ENCODE assay signal across 5 cellular contexts in the genomic region with DNA sequence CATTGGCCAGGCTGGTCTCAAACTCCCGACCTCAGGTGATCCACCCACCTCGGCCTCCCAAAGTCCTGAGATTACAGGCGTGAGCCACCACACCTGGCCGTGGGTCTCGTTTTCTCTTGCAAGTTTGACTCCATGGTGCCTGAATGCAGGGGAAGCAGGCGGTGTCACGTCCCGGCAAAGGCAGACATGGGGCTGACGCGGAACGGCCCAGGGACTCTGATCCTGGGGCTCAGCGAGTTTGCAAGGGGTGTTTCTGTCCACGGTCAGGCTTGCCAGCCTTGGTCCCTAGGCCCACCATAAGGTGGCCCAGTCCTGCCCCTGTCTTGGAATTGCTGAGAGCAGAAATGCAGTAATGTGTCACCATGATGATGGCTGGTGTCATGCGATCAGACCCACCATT. TPM values are rescaled to one million over a fixed set of nuclear protein-coding genes. Genes with fewer than 3 reads are reported as not detected.
DNase-seq lines count a peak whose midpoint lies in the region; ATAC-seq and TF ChIP-seq lines count a peak whose summit lies in the region.
"Not testable (repeated sequence)": the region's sequence is repeated elsewhere in the genome, so short reads cannot be mapped to it uniquely, and the experiment has no call there.

No MANE protein-coding gene starts in this region.

- H2AFZ ChIP-seq in neuronal stem cell (ENCODE audit: low read length) = not testable (repeated sequence)

- peak overlapping the region; percentile 37 for H2BK15ac ChIP-seq in neuronal stem cell (ENCODE audit: low read length)

- H4K8ac ChIP-seq in neuronal stem cell (ENCODE audit: low read depth, low read length) = not testable (repeated sequence)

- TF ChIP-seq POLR2A in stomach (IDR thresholded peaks at IDR 0.05) = not testable (repeated sequence)

- not testable (repeated sequence) for H3K4ac ChIP-seq in neuronal stem cell (ENCODE audit: low read length)

- H4K91ac ChIP-seq in neuronal stem cell (ENCODE audit: low read depth, low read length, poor library complexity) = not testable (repeated sequence)

- ATAC-seq in SK-N-SH treated with all-trans-retinoic acid at 6 μM for 48 hours = peak; percentile 5; the same call in 2 of the 3 replicates
- peak; percentile 13 for ATAC-seq in activated naive CD8-positive, alpha-beta T cell treated with anti-CD3 and anti-CD28 coated beads, Interleukin-2, amount 50 U/mL, for 24 hours

- H3K9ac ChIP-seq in neuronal stem cell (ENCODE audit: low read depth, low read length, poor library complexity) = not testable (repeated sequence)

- H2BK120ac ChIP-seq in neuronal stem cell (ENCODE audit: low read depth, low read length) = not testable (repeated sequence)

- H3K79me1 ChIP-seq in neuronal stem cell (ENCODE audit: low read depth, low read length) = not testable (repeated sequence)

- H3K27me3 ChIP-seq in neuronal stem cell (ENCODE audit: control insufficient read depth in 3 of 3, insufficient read depth in 3 of 3, low read depth in 1 of 3, low read length in 3 of 3); stomach: not testable (repeated sequence)

- not testable (repeated sequence) for H3K36me3 Mint-ChIP-seq in activated naive CD8-positive, alpha-beta T cell treated with anti-CD3 and anti-CD28 coated beads, Interleukin-2, amount 50 U/mL, for 24 hours (ENCODE audit: low read depth)

- H3K27me3 Mint-ChIP-seq in activated naive CD8-positive, alpha-beta T cell treated with anti-CD3 and anti-CD28 coated beads, Interleukin-2, amount 50 U/mL, for 24 hours = not testable (repeated sequence)

- not testable (repeated sequence) for DNase-seq in activated naive CD8-positive, alpha-beta T cell treated with anti-CD3 and anti-CD28 coated beads, Interleukin-2, amount 50 U/mL, for 24 hours; neuronal stem cell (ENCODE audit: low spot score); stomach
- DNase-seq in islet precursor cell = peak; percentile 43

- intact Hi-C loops in stomach (cut with DNase I; ENCODE audit: low total_unique reads) = not testable (repeated sequence)

- peak overlapping the region; percentile 57 for H3K18ac ChIP-seq in neuronal stem cell (ENCODE audit: low read length)

- H3K4me2 ChIP-seq in neuronal stem cell (ENCODE audit: insufficient read depth, low read length, poor library complexity, severe bottlenecking) = not testable (repeated sequence)

- not testable (repeated sequence) for H2BK12ac ChIP-seq in neuronal stem cell (ENCODE audit: low read length)

- not testable (repeated sequence) for H2BK5ac ChIP-seq in neuronal stem cell (ENCODE audit: low read length)

- H3K36me3 ChIP-seq in neuronal stem cell (replicated peaks in 1 of 2; ENCODE audit: control insufficient read depth in 2 of 2, insufficient read depth in 2 of 2, low read length in 2 of 2); stomach: not testable (repeated sequence)

- H3K4me1 Mint-ChIP-seq in activated naive CD8-positive, alpha-beta T cell treated with anti-CD3 and anti-CD28 coated beads, Interleukin-2, amount 50 U/mL, for 24 hours = not testable (repeated sequence)

- not testable (repeated sequence) for TF ChIP-seq CTCF in stomach (IDR thresholded peaks at IDR 0.05)

- not testable (repeated sequence) for H2AK5ac ChIP-seq in neuronal stem cell (ENCODE audit: low read depth, low read length)

- not testable (repeated sequence) for H3K4me3 ChIP-seq in neuronal stem cell (ENCODE audit: low read length in 2 of 2); stomach

- not testable (repeated sequence) for H3K9me3 ChIP-seq in neuronal stem cell (replicated peaks in 1 of 2; ENCODE audit: control insufficient read depth in 2 of 2, insufficient read depth in 1 of 2, low read depth in 1 of 2, low read length in 2 of 2); stomach

- not testable (repeated sequence) for TF ChIP-seq EP300 in stomach (IDR thresholded peaks at IDR 0.05)

- not testable (repeated sequence) for H3K4me3 Mint-ChIP-seq in activated naive CD8-positive, alpha-beta T cell treated with anti-CD3 and anti-CD28 coated beads, Interleukin-2, amount 50 U/mL, for 24 hours

- no CpG with 5 or more reads among the region's 14 CpGs for WGBS in neuronal stem cell (ENCODE audit: extremely low coverage in 2 of 2, insufficient read length in 2 of 2, insufficient replicate concordance in 1 of 2), 2 donors
- 87 to 94% (median 92%) methylated on average over 13 to 14 of the region's 14 CpGs for WGBS in stomach, 5 donors

- not testable (repeated sequence) for H3K14ac ChIP-seq in neuronal stem cell (ENCODE audit: low read length)

- not testable (repeated sequence) for H3K27ac ChIP-seq in neuronal stem cell (replicated peaks; ENCODE audit: low read length)
- peak overlapping the region in 3 of 5 donors; percentile 17 to 69 (median 29) for H3K27ac ChIP-seq in stomach

- H3K23ac ChIP-seq in neuronal stem cell (ENCODE audit: low read depth, low read length, poor library complexity) = not testable (repeated sequence)

- not testable (repeated sequence) for H3K4me1 ChIP-seq in neuronal stem cell (ENCODE audit: control insufficient read depth in 2 of 2, insufficient read depth in 1 of 2, low read depth in 1 of 2, low read length in 2 of 2)
- peaks cover 5 to 26% (median 14%) of the 10 kb centered on the region in 4 donors for H3K4me1 ChIP-seq in stomach

- not testable (repeated sequence) for H3K27ac Mint-ChIP-seq in activated naive CD8-positive, alpha-beta T cell treated with anti-CD3 and anti-CD28 coated beads, Interleukin-2, amount 50 U/mL, for 24 hours

- not testable (repeated sequence) for H3K9me3 Mint-ChIP-seq in activated naive CD8-positive, alpha-beta T cell treated with anti-CD3 and anti-CD28 coated beads, Interleukin-2, amount 50 U/mL, for 24 hours

RNA-seq across cellular contexts. Expression of a gene that starts 6.6 kb away (rescaled TPM):
- 29.0 TPM for polyA plus RNA-seq in neuronal stem cell (2013, experiment 1 of 2)
- polyA plus RNA-seq in neuronal stem cell (2013, experiment 2 of 2) = 28.9 TPM
- 1 to 10 TPM; 2.4 to 8.2 (median 4.1) TPM for total RNA-seq in stomach
- 1 to 10 TPM; 2.7 to 6.5 (median 3.7) TPM for polyA plus RNA-seq in stomach
